17 cellular contexts compared by ENCODE assay signal in genomic region chr15:87500240-87500639, GRCh38.
"Had no signal": no experiment of that assay in that cellular context is flagged by ENCODE, and none has a peak within 500 bp of the region (broad histone marks: within the 10 kb centered on the region; RNA-seq: fewer than 3 reads in every experiment).

No MANE protein-coding gene starts in this region.

- H3K4me3 Mint-ChIP-seq: activated T-helper 17 cell treated with anti-CD3 and anti-CD28 coated beads, Interleukin-2, amount 50 U/mL, for 72 hours; central memory CD8-positive, alpha-beta T cell; natural killer cell treated with Interleukin-12 subunit alpha and Interleukin-12 subunit beta and Interleukin-15 and Interleukin-18, amount 100 ng/mL, for 72 hours; stimulated activated naive B cell treated with anti-CD40 and anti-IgM and Interleukin-4, amounts not matched to agents 10 μg/mL and 1 μg/mL and 100 μg/mL, for 72 hours had no signal

- H3K4me1 Mint-ChIP-seq: activated T-helper 17 cell treated with anti-CD3 and anti-CD28 coated beads, Interleukin-2, amount 50 U/mL, for 72 hours; central memory CD8-positive, alpha-beta T cell; stimulated activated naive B cell treated with anti-CD40 and anti-IgM and Interleukin-4, amounts not matched to agents 10 μg/mL and 1 μg/mL and 100 μg/mL, for 72 hours had no signal

- H3K36me3 Mint-ChIP-seq: natural killer cell treated with Interleukin-12 subunit alpha and Interleukin-12 subunit beta and Interleukin-15 and Interleukin-18, amount 100 ng/mL, for 72 hours; stimulated activated naive B cell treated with anti-CD40 and anti-IgM and Interleukin-4, amounts not matched to agents 10 μg/mL and 1 μg/mL and 100 μg/mL, for 72 hours had no signal

- H3K4me3 ChIP-seq: coronary artery, esophagus muscularis mucosa, hepatocyte, skin epidermis, thyroid gland had no signal

- H3K27ac Mint-ChIP-seq: activated T-helper 17 cell treated with anti-CD3 and anti-CD28 coated beads, Interleukin-2, amount 50 U/mL, for 72 hours; natural killer cell treated with Interleukin-12 subunit alpha and Interleukin-12 subunit beta and Interleukin-15 and Interleukin-18, amount 100 ng/mL, for 72 hours; stimulated activated naive B cell treated with anti-CD40 and anti-IgM and Interleukin-4, amounts not matched to agents 10 μg/mL and 1 μg/mL and 100 μg/mL, for 72 hours had no signal

- ATAC-seq: activated T-helper 17 cell treated with anti-CD3 and anti-CD28 coated beads, Interleukin-2, amount 50 U/mL, for 72 hours; natural killer cell treated with Interleukin-12 subunit alpha and Interleukin-12 subunit beta and Interleukin-15 and Interleukin-18, amount 100 ng/mL, for 72 hours; stimulated activated naive B cell treated with anti-CD40 and anti-IgM and Interleukin-4, amounts not matched to agents 10 μg/mL and 1 μg/mL and 100 μg/mL, for 72 hours had no signal

- H3K9me3 Mint-ChIP-seq: activated T-helper 17 cell treated with anti-CD3 and anti-CD28 coated beads, Interleukin-2, amount 50 U/mL, for 72 hours had no signal

- H3K36me3 ChIP-seq: brain microvascular endothelial cell, esophagus muscularis mucosa, thyroid gland had no signal

- DNase-seq: activated CD4-positive, alpha-beta T cell treated with anti-CD3 and anti-CD28 coated beads for 1 hour; activated CD4-positive, alpha-beta T cell treated with anti-CD3 and anti-CD28 coated beads, Interleukin-2, amount 50 U/mL, for 48 hours; activated naive CD4-positive, alpha-beta T cell treated with Interleukin-2 at 50 U/mL for 16 hours; anterior cingulate cortex; brain microvascular endothelial cell; kidney glomerular epithelial cell; stimulated activated CD4-positive, alpha-beta T cell treated with anti-CD3 and anti-CD28 coated beads, Interleukin-15, amount 100 ng/mL, for 24 hours; stimulated activated CD4-positive, alpha-beta T cell treated with anti-CD3 and anti-CD28 coated beads, Interleukin-4, amount 100 ng/mL, for 1 hour; stimulated activated naive B cell treated with anti-CD40 and anti-IgM and Interleukin-4, amounts not matched to agents 10 μg/mL and 1 μg/mL and 100 μg/mL, for 72 hours; thyroid gland had no signal

- H3K27me3 ChIP-seq: brain microvascular endothelial cell, esophagus muscularis mucosa, hepatocyte, thyroid gland had no signal

- H3K27me3 Mint-ChIP-seq: natural killer cell treated with Interleukin-12 subunit alpha and Interleukin-12 subunit beta and Interleukin-15 and Interleukin-18, amount 100 ng/mL, for 72 hours; stimulated activated naive B cell treated with anti-CD40 and anti-IgM and Interleukin-4, amounts not matched to agents 10 μg/mL and 1 μg/mL and 100 μg/mL, for 72 hours had no signal
